ENCODE assay signal across 15 cellular contexts in the genomic region with DNA sequence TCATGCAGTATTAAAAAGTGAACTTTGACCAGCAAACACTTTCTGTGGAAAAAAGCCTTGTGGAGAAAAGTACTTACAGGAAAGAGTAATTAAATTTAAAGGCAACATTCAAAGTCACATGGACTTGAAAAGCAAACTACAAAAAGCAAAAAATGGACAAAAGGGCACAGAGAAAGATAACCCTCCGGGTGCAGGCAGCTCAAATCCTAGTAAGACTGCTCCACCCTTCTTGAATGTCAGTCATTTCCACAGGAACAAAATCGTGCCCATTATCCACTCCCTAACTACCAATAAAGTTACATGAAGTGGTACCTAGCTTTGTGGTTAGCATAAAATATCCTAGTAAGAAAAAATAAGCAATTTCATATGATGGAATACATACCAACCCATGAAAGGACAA.
"Had no signal": no experiment of that assay in that cellular context is flagged by ENCODE, and none has a peak within 500 bp of the region (broad histone marks: within the 10 kb centered on the region; RNA-seq: fewer than 3 reads in every experiment).

No MANE protein-coding gene starts in this region.

- H3K27ac ChIP-seq: SJSA1, SK-N-MC had no signal

- H3K36me3 ChIP-seq: SJSA1 had no signal

- H3K4me3 ChIP-seq: SJSA1, SK-N-MC had no signal

- H3K27me3 ChIP-seq: SJSA1 had no signal

- H3K9me3 ChIP-seq: SJSA1 had no signal

- DNase-seq: KBM-7, MM.1S, NCI-H1436, NCI-H2029 treated with DMSO at 0.1 percent for 48 hours, NCI-H2171 treated with DMSO at 0.1 percent for 48 hours, NCI-H345, NCI-H524, NCI-H69, NCI-H774, Right ventricle myocardium superior, RPMI8226, SIG-M5 had no signal

- FAIRE-seq: RCC 7860 had no signal
